In genomic region chr5:115634343-115635132, GRCh38 we compare ENCODE assay signal across 1 cellular context.
TF ChIP-seq lines count a peak whose summit lies in the region.

No MANE protein-coding gene starts in this region.

TF ChIP-seq in K562, 482 proteins besides CTCF, POLR2A, EP300 and RAD21 (continued from another document):
- TF ChIP-seq YY1 (IDR thresholded peaks at IDR 0.05; ENCODE audit: borderline replicate concordance in 1 of 3, control insufficient read depth in 1 of 3, extremely low read depth in 1 of 3, insufficient read depth in 3 of 3, insufficient read length in 1 of 3, insufficient replicate concordance in 2 of 3, low read depth in 1 of 3, low read length in 2 of 3) (peak in 2 of 3 experiments; percentile 12 to 20), GABPA (tag; conservative IDR thresholded peaks at IDR 0.05; ENCODE audit: low read depth) (peak; percentile 58; the same call in 1 of the 2 replicates), SMC3 (conservative IDR thresholded peaks at IDR 0.05; ENCODE audit: insufficient read depth, low read depth, low read length) (peak; percentile 56), ETV1 (tag; conservative IDR thresholded peaks at IDR 0.05; ENCODE audit: low read depth) (peak; percentile 61; the same call in 1 of the 2 replicates), KLF16 (IDR thresholded peaks at IDR 0.05) (peak; percentile 43; the same call in 1 of the 2 replicates), ZNF766 (CRISPR knock-in tag; conservative IDR thresholded peaks at IDR 0.05) (peak; percentile 36; the same call in 1 of the 2 replicates), RCOR1 (IDR thresholded peaks at IDR 0.05; ENCODE audit: borderline replicate concordance in 1 of 2, low read depth in 2 of 2, low read length in 2 of 2) (0 out of 4 replicates have a peak, but pooled peaks of 1 of the 2 experiments have one; percentile 45), CXXC5 (CRISPR knock-in tag; IDR thresholded peaks at IDR 0.05) (peak; percentile 45; the same call in 1 of the 2 replicates), MAZ (CRISPR knock-in tag; conservative IDR thresholded peaks at IDR 0.05 in 1 of 2, IDR thresholded peaks at IDR 0.05 in 1 of 2) (0 out of 4 replicates have a peak, but pooled peaks of 1 of the 2 experiments have one; percentile 30), PRDM10 (IDR thresholded peaks at IDR 0.05; ENCODE audit: partially characterized antibody) (peak; percentile 36), VEZF1 (CRISPR knock-in tag; IDR thresholded peaks at IDR 0.05) (peak; percentile 21; the same call in 1 of the 2 replicates), MBD1 (CRISPR knock-in tag; IDR thresholded peaks at IDR 0.05) (no peak), TFAM (CRISPR knock-in tag; conservative IDR thresholded peaks at IDR 0.05) (no peak), TCF7 (IDR thresholded peaks at IDR 0.05; ENCODE audit: borderline replicate concordance) (0 out of 2 replicates have a peak, but pooled peaks have one; percentile 80), NR2C1 (IDR thresholded peaks at IDR 0.05) (no peak), NR2C1 (tag; IDR thresholded peaks at IDR 0.05) (peak; percentile 15; the same call in 1 of the 2 replicates), GTF2E2 (tag; IDR thresholded peaks at IDR 0.05) (no peak), DEAF1 (CRISPR knock-in tag; IDR thresholded peaks at IDR 0.05) (peak; percentile 84), NR2C2 (CRISPR knock-in tag; IDR thresholded peaks at IDR 0.05) (no peak), NR2C2 (tag; IDR thresholded peaks at IDR 0.05) (peak; percentile 43; the same call in 1 of the 2 replicates)
